8 cellular contexts compared by ENCODE assay signal in genomic region chr4:98657531-98658286, GRCh38. TPM values are rescaled to one million over a fixed set of nuclear protein-coding genes. Genes with fewer than 3 reads are reported as not detected.
DNase-seq lines count a peak whose midpoint lies in the region; ATAC-seq and TF ChIP-seq lines count a peak whose summit lies in the region.

No MANE protein-coding gene starts in this region.

- H3K4me1 ChIP-seq in prostate gland (replicated peaks), result no peaks in the 10 kb centered on the region

- in situ Hi-C loops in ACHN (cut with HindIII; ENCODE audit: low pct_ligation_motif_present, low pct_unique_long_range_greater_than_20kb, low sequenced_read_pairs), result no loop called here

- H3K4me3 ChIP-seq in prostate gland, result peak overlapping the region; percentile 50 to 63

- H3K36me3 ChIP-seq in prostate gland, result no peaks in the 10 kb centered on the region

- H3K27me3 ChIP-seq in prostate gland (replicated peaks; ENCODE audit: insufficient read depth), result no peaks in the 10 kb centered on the region

- no peak for TF ChIP-seq POLR2A in prostate gland (IDR thresholded peaks at IDR 0.05)

- ATAC-seq in GM18907 (IDR thresholded peaks at IDR 0.05; ENCODE audit: unreplicated experiment), result peak; percentile 19
- peak; percentile 2 for ATAC-seq in HG03520 (IDR thresholded peaks at IDR 0.05; ENCODE audit: unreplicated experiment)
- peak; percentile 32 for ATAC-seq in left ventricle myocardium superior

- H3K27ac ChIP-seq in prostate gland, result peak overlapping the region; percentile 31 to 49

- WGBS in prostate gland, result under 1% methylated on average over 46 of the region's 46 CpGs

- peak; percentile 78 for DNase-seq in ACHN
- DNase-seq in SHP77 (lab: John Stamatoyannopoulos, UW), result peak; percentile 48 to 57
- DNase-seq in amygdala (lab: John Stamatoyannopoulos, UW), result peak in 55 of 56 donors; percentile 14 to 88 (median 57)
- DNase-seq in left ventricle myocardium superior, result peak; percentile 41
- no peak for DNase-seq in prostate gland (ENCODE audit: low spot score)
- no peak for DNase-seq in NAMALWA (ENCODE audit: low spot score)

- no peaks in the 10 kb centered on the region for H3K9me3 ChIP-seq in prostate gland

- intact Hi-C loops in left ventricle myocardium superior (cut with micrococcal nuclease), result no loop called here
- intact Hi-C loops in prostate gland (cut with DNase I), result loop anchor here (2.0 to 10.0 kb wide), 2 partner anchors 191 to 267 kb away; partner anchors contain the start of gene EIF4E

- TF ChIP-seq CTCF in prostate gland (IDR thresholded peaks at IDR 0.05), result no peak

RNA-seq across cellular contexts. Expression of gene TSPAN5, which starts 0.7 kb away (rescaled TPM):
- total RNA-seq in left ventricle myocardium superior (3.7 TPM), prostate gland (10 to 100 TPM in 1 of 2 donors, 1 to 10 TPM in 1; 7.9 to 48.5 TPM)

Comparison
In these comparisons a context has a peak if more than half of its experiments do, and no peak if none do; other contexts are left out.
1. DNase-seq: peak in ACHN (single experiment), SHP77 (2 of 2), amygdala (55 of 56) and left ventricle myocardium superior (single experiment); none in prostate gland (single experiment) and NAMALWA (single experiment).
2. Peak in every context shown above with its lines, with median percentiles within 50 percentile points of each other: ATAC-seq.